In genomic region chr11:6925636-6926207, GRCh38 we compare ENCODE assay signal across 8 cellular contexts. TPM values are rescaled to one million over a fixed set of nuclear protein-coding genes. Genes with fewer than 3 reads are reported as not detected.
A peak's percentile ranks its signal among the peaks of the same experiment; 100 is the strongest.
DNase-seq lines count a peak whose midpoint lies in the region; ATAC-seq and TF ChIP-seq lines count a peak whose summit lies in the region.

No MANE protein-coding gene starts in this region.

- no peaks in the 10 kb centered on the region for H3K36me3 Mint-ChIP-seq in immature natural killer cell

- H3K4me3 Mint-ChIP-seq in immature natural killer cell, result peak overlapping the region; percentile 28 to 76 (median 72)

- H3K9me3 Mint-ChIP-seq in immature natural killer cell, result peaks cover 0 to 16% (median 0%) of the 10 kb centered on the region in 6 donors

- DNase-seq in AG04450 (ENCODE audit: low read depth, low spot score), result no peak
- DNase-seq in adipocyte (ENCODE audit: low read depth), result peak; percentile 18
- no peak for DNase-seq in immature natural killer cell
- no peak for DNase-seq in C1 segment of cervical spinal cord (lab: John Stamatoyannopoulos, UW)
- DNase-seq in GM13977 (ENCODE audit: low spot score), result no peak

- WGBS in thymus, result 64% methylated on average over 2 of the region's 2 CpGs

- TF ChIP-seq CTCF in AG04450 (IDR thresholded peaks at IDR 0.05; ENCODE audit: low read depth, low read length), result no peak
- no peak for TF ChIP-seq CTCF in GM13977 (IDR thresholded peaks at IDR 0.05; ENCODE audit: extremely low read depth, insufficient read depth, missing control alignments)

- H3K27me3 ChIP-seq in AG04450 (ENCODE audit: control insufficient read depth, insufficient read depth, low read length), result no peaks in the 10 kb centered on the region
- H3K27me3 ChIP-seq in HUES48 (ENCODE audit: control insufficient read depth, insufficient read depth, low read length), result 0 out of 2 replicates have a peak, but pooled peaks cover 4% of the 10 kb centered on the region
- H3K27me3 ChIP-seq in adipocyte (replicated peaks; ENCODE audit: control insufficient read depth, insufficient read depth, low read length), result no peaks in the 10 kb centered on the region
- peaks cover 4% of the 10 kb centered on the region for H3K27me3 ChIP-seq in thymus (ENCODE audit: control insufficient read depth, insufficient read depth)

- peaks cover 20% of the 10 kb centered on the region for H3K4me1 ChIP-seq in HUES48 (ENCODE audit: control insufficient read depth, insufficient read depth, low read length)
- H3K4me1 ChIP-seq in adipocyte (ENCODE audit: control insufficient read depth, insufficient read depth, low read length), result peaks cover 8% of the 10 kb centered on the region
- H3K4me1 ChIP-seq in thymus (ENCODE audit: control insufficient read depth, insufficient read depth, low read length), result no peaks in the 10 kb centered on the region

- ATAC-seq in GM18909 (IDR thresholded peaks at IDR 0.05; ENCODE audit: poor library complexity, unreplicated experiment), result peak; percentile 18

- H3K27ac ChIP-seq in AG04450 (ENCODE audit: low read depth, low read length), result no peak overlapping the region
- H3K27ac ChIP-seq in HUES48 (ENCODE audit: low read depth, low read length), result peak overlapping the region; percentile 67
- H3K27ac ChIP-seq in thymus (ENCODE audit: low read depth), result no peak overlapping the region

- POLR2A ChIA-PET in AG04450 (lab: Yijun Ruan, JAX), result interaction anchor here (1.6 kb wide), 1 partner anchor 67 kb away, joined by 6 read pairs; no protein-coding TSS in a partner anchor

- H3K9ac ChIP-seq in HUES48 (ENCODE audit: low read depth, low read length), result 0 out of 2 replicates have a peak overlapping the region, but pooled peaks have one; percentile 33
- peak overlapping the region; percentile 83 for H3K9ac ChIP-seq in adipocyte (ENCODE audit: low read length)

- H3K4me1 Mint-ChIP-seq in immature natural killer cell, result peaks cover 9 to 22% of the 10 kb centered on the region in 2 donors

- CTCF ChIA-PET in AG04450 (lab: Charles Lee), result no interaction called here

- peaks cover 3 to 20% (median 10%) of the 10 kb centered on the region in 3 donors for H3K27me3 Mint-ChIP-seq in immature natural killer cell (ENCODE audit: low read depth in 3 of 3)

- H3K4me3 ChIP-seq in AG04450 (ENCODE audit: low read depth, low read length) (peak overlapping the region; percentile 78), HUES48 (ENCODE audit: low read depth, low read length) (peak overlapping the region; percentile 86), adipocyte (ENCODE audit: low read length) (peak overlapping the region; percentile 92), thymus (ENCODE audit: low read length) (peak overlapping the region; percentile 60)

- in situ Hi-C loops in GM13977 (cut with MboI; ENCODE audit: low pct_unique_long_range_greater_than_20kb, low sequenced_read_pairs, unreplicated experiment), result no loop called here

- no peak overlapping the region for H3K27ac Mint-ChIP-seq in immature natural killer cell

- H3K9me3 ChIP-seq in AG04450 (ENCODE audit: control insufficient read depth, insufficient read depth, low read length) (no peaks in the 10 kb centered on the region), HUES48 (ENCODE audit: control insufficient read depth, insufficient read depth, low read length) (no peaks in the 10 kb centered on the region), adipocyte (ENCODE audit: control insufficient read depth, low read length) (no peaks in the 10 kb centered on the region), thymus (ENCODE audit: control insufficient read depth) (no peaks in the 10 kb centered on the region)

- H3K36me3 ChIP-seq in HUES48 (ENCODE audit: control insufficient read depth, insufficient read depth, low read length), result peaks cover 10% of the 10 kb centered on the region
- H3K36me3 ChIP-seq in adipocyte (ENCODE audit: control insufficient read depth, insufficient read depth, low read length, severe bottlenecking), result no peaks in the 10 kb centered on the region
- H3K36me3 ChIP-seq in thymus (ENCODE audit: control insufficient read depth, insufficient read depth), result no peaks in the 10 kb centered on the region

RNA-seq across cellular contexts. Expression of gene ZNF215, which starts 0.5 kb away (rescaled TPM):
- polyA plus RNA-seq in AG04450 (2011; rRNA removed) (2.7 and 4.1 TPM in 2 replicates), immature natural killer cell (not detected), thymus (2.2 TPM)
- polyA minus RNA-seq in AG04450 (2011; rRNA and poly(A)+ RNA removed), result 6.3 and 6.4 TPM in 2 replicates

RNA-seq across cellular contexts. Expression of gene OR2D3, which starts 4.9 kb away (rescaled TPM):
- polyA plus RNA-seq in AG04450 (2011; rRNA removed), result not detected in 2 replicates
- not detected in 2 replicates for polyA minus RNA-seq in AG04450 (2011; rRNA and poly(A)+ RNA removed)
- not detected for polyA plus RNA-seq in immature natural killer cell
- polyA plus RNA-seq in thymus, result not detected

RNA-seq across cellular contexts. Expression of gene OR2D2, which starts 33.4 kb away (rescaled TPM):
- polyA plus RNA-seq in AG04450 (2011; rRNA removed) (0.09 TPM in 1 of 2 replicates, not detected in the other), immature natural killer cell (not detected), thymus (not detected)
- 2.0 and 2.3 TPM in 2 replicates for polyA minus RNA-seq in AG04450 (2011; rRNA and poly(A)+ RNA removed)

RNA-seq across cellular contexts. Expression of gene OR10A4, which starts 49.3 kb away (rescaled TPM):
- polyA plus RNA-seq in AG04450 (2011; rRNA removed) (not detected in 2 replicates), immature natural killer cell (not detected), thymus (not detected)
- not detected in 2 replicates for polyA minus RNA-seq in AG04450 (2011; rRNA and poly(A)+ RNA removed)
